ENCODE assay signal across 1 cellular context in genomic region chr20:44326391-44327159, GRCh38.
A peak's percentile ranks its signal among the peaks of the same experiment; 100 is the strongest.
TF ChIP-seq lines count a peak whose summit lies in the region.

No MANE protein-coding gene starts in this region.

TF ChIP-seq in HepG2, 621 proteins besides CTCF, POLR2A, EP300 and RAD21 (continued from another document and continues in another):
- peak; percentile 27; the same call in 1 of the 2 replicates for TF ChIP-seq TFDP2 (CRISPR knock-in tag; IDR thresholded peaks at IDR 0.05)
- peak; percentile 5; the same call in 1 of the 2 replicates for TF ChIP-seq GATAD2A (CRISPR knock-in tag; IDR thresholded peaks at IDR 0.05)
- no peak for TF ChIP-seq NFIC (IDR thresholded peaks at IDR 0.05; ENCODE audit: low read length)
- TF ChIP-seq ZNF687 (CRISPR knock-in tag; IDR thresholded peaks at IDR 0.05), result peak; percentile 74
- 0 out of 2 replicates have a peak, but pooled peaks have one; percentile 46 for TF ChIP-seq ZC3H13 (CRISPR knock-in tag; IDR thresholded peaks at IDR 0.05)
- TF ChIP-seq HMGXB4 (CRISPR knock-in tag; IDR thresholded peaks at IDR 0.05; ENCODE audit: borderline replicate concordance in 1 of 2, low read depth in 1 of 2), result peak in 1 of 2 experiments; percentile 44; a peak in 1 of 4 replicates
- TF ChIP-seq ZNF331 (CRISPR knock-in tag; IDR thresholded peaks at IDR 0.05), result 0 out of 2 replicates have a peak, but pooled peaks have one; percentile 30
- TF ChIP-seq SP4 (CRISPR knock-in tag; IDR thresholded peaks at IDR 0.05), result 0 out of 2 replicates have a peak, but pooled peaks have one; percentile 39
- peak; percentile 22; the same call in 1 of the 2 replicates for TF ChIP-seq PITX1 (CRISPR knock-in tag; IDR thresholded peaks at IDR 0.05)
- TF ChIP-seq ISL2 (CRISPR knock-in tag; IDR thresholded peaks at IDR 0.05), result peak; percentile 39; the same call in 1 of the 2 replicates
- no peak for TF ChIP-seq ZBTB40 (IDR thresholded peaks at IDR 0.05)
- 0 out of 2 replicates have a peak, but pooled peaks have one; percentile 18 for TF ChIP-seq ZBTB40 (CRISPR knock-in tag; IDR thresholded peaks at IDR 0.05)
- TF ChIP-seq TFAP4 (IDR thresholded peaks at IDR 0.05; ENCODE audit: borderline replicate concordance, low read depth), result peak; percentile 74; the same call in 1 of the 2 replicates
- 0 out of 2 replicates have a peak, but pooled peaks have one; percentile 40 for TF ChIP-seq PAXIP1 (CRISPR knock-in tag; conservative IDR thresholded peaks at IDR 0.05)
- TF ChIP-seq NRL (CRISPR knock-in tag; IDR thresholded peaks at IDR 0.05; ENCODE audit: borderline replicate concordance), result peak; percentile 83
- no peak for TF ChIP-seq LCORL (IDR thresholded peaks at IDR 0.05)
- TF ChIP-seq LCORL (CRISPR knock-in tag; IDR thresholded peaks at IDR 0.05), result peak; percentile 89
- 0 out of 2 replicates have a peak, but pooled peaks have one; percentile 25 for TF ChIP-seq KDM3A (CRISPR knock-in tag; IDR thresholded peaks at IDR 0.05; ENCODE audit: low read depth)
- TF ChIP-seq ZNF572 (CRISPR knock-in tag; IDR thresholded peaks at IDR 0.05), result no peak
- no peak; the same call in 1 of the 2 replicates for TF ChIP-seq HINFP (CRISPR knock-in tag; IDR thresholded peaks at IDR 0.05; ENCODE audit: low read depth)
- 0 out of 2 replicates have a peak, but pooled peaks have one; percentile 9 for TF ChIP-seq ZMYM3 (CRISPR knock-in tag; IDR thresholded peaks at IDR 0.05)
- peak; percentile 46; the same call in 1 of the 2 replicates for TF ChIP-seq CBFB (CRISPR knock-in tag; IDR thresholded peaks at IDR 0.05)
- TF ChIP-seq MED1 (CRISPR knock-in tag; IDR thresholded peaks at IDR 0.05), result 0 out of 2 replicates have a peak, but pooled peaks have one; percentile 31
- TF ChIP-seq ZBTB10 (CRISPR knock-in tag; IDR thresholded peaks at IDR 0.05; ENCODE audit: borderline replicate concordance), result peak; percentile 98
- TF ChIP-seq ZNF17 (CRISPR knock-in tag; IDR thresholded peaks at IDR 0.05), result no peak
- TF ChIP-seq ZNF263 (CRISPR knock-in tag; IDR thresholded peaks at IDR 0.05), result peak; percentile 53; the same call in 1 of the 2 replicates
